24 cellular contexts compared by ENCODE assay signal in genomic region chr6:130452336-130452735, GRCh38.
A peak's percentile ranks its signal among the peaks of the same experiment; 100 is the strongest.
DNase-seq lines count a peak whose midpoint lies in the region; ATAC-seq and TF ChIP-seq lines count a peak whose summit lies in the region.
"Had no signal": no experiment of that assay in that cellular context is flagged by ENCODE, and none has a peak within 500 bp of the region (broad histone marks: within the 10 kb centered on the region; RNA-seq: fewer than 3 reads in every experiment).

No MANE protein-coding gene starts in this region.

- no peak for TF ChIP-seq CTCF in osteoblast (IDR thresholded peaks at IDR 0.05; ENCODE audit: extremely low read depth, low read depth, low read length)
- no peak for TF ChIP-seq CTCF in breast epithelium (IDR thresholded peaks at IDR 0.05)

- no peaks in the 10 kb centered on the region for H3K79me2 ChIP-seq in osteoblast (ENCODE audit: insufficient read depth, low read length)

- H3K9me3 Mint-ChIP-seq in central memory CD8-positive, alpha-beta T cell = no peaks in the 10 kb centered on the region
- H3K9me3 Mint-ChIP-seq: CD4-positive, alpha-beta T cell; CD8-positive, alpha-beta memory T cell had no signal

- H3K4me1 ChIP-seq in osteoblast (ENCODE audit: insufficient read depth, low read length) (no peaks in the 10 kb centered on the region), breast epithelium (no peaks in the 10 kb centered on the region)
- H3K4me1 ChIP-seq: A549; BE2C; BLaER1 treated with 17β-estradiol and CSF1 and Interleukin-3, amounts not matched to agents 10 nM and 100 nM had no signal

- H3K36me3 ChIP-seq in osteoblast (ENCODE audit: insufficient read depth, low read length) (no peaks in the 10 kb centered on the region), breast epithelium (no peaks in the 10 kb centered on the region)
- H3K36me3 ChIP-seq: BE2C; BLaER1 treated with 17β-estradiol and CSF1 and Interleukin-3, amounts not matched to agents 10 nM and 100 nM had no signal

- peak; percentile 11; the same call in 2 of the 3 replicates for ATAC-seq in SK-N-SH treated with all-trans-retinoic acid at 6 μM for 48 hours
- no peak for ATAC-seq in central memory CD8-positive, alpha-beta T cell (replicated peaks; ENCODE audit: extremely low read depth, poor library complexity, severe bottlenecking)
- no peak for ATAC-seq in GM19467 (IDR thresholded peaks at IDR 0.05; ENCODE audit: unreplicated experiment)
- ATAC-seq in GM18502 (IDR thresholded peaks at IDR 0.05; ENCODE audit: poor library complexity, unreplicated experiment) = no peak
- ATAC-seq: A549 had no signal

- no peak overlapping the region for H3K4me3 Mint-ChIP-seq in central memory CD8-positive, alpha-beta T cell
- H3K4me3 Mint-ChIP-seq: CD14-positive monocyte; CD4-positive, alpha-beta T cell; CD8-positive, alpha-beta memory T cell had no signal

- no peak for TF ChIP-seq POLR2A in breast epithelium (IDR thresholded peaks at IDR 0.05)

- H3K4me3 ChIP-seq in osteoblast (ENCODE audit: insufficient read depth, low read length) (no peak overlapping the region), breast epithelium (no peak overlapping the region)
- H3K4me3 ChIP-seq: A549; BLaER1 treated with 17β-estradiol and CSF1 and Interleukin-3, amounts not matched to agents 10 nM and 100 nM; GM23248 had no signal

- intact Hi-C loops in breast epithelium (cut with DNase I; ENCODE audit: low total_unique reads) = no loop called here

- H3K4me1 Mint-ChIP-seq in central memory CD8-positive, alpha-beta T cell = no peaks in the 10 kb centered on the region
- H3K4me1 Mint-ChIP-seq: CD14-positive monocyte had no signal

- H3K27ac Mint-ChIP-seq in central memory CD8-positive, alpha-beta T cell (ENCODE audit: low read depth) = peak overlapping the region; percentile 88
- H3K27ac Mint-ChIP-seq: CD14-positive monocyte; CD4-positive, alpha-beta T cell had no signal

- H3K36me3 Mint-ChIP-seq in central memory CD8-positive, alpha-beta T cell (ENCODE audit: insufficient read depth) = no peaks in the 10 kb centered on the region
- H3K36me3 Mint-ChIP-seq: CD14-positive monocyte had no signal

- no peak overlapping the region for H2AFZ ChIP-seq in osteoblast (ENCODE audit: low read length)
- H2AFZ ChIP-seq: GM23248 had no signal

- H3K9me3 ChIP-seq in osteoblast (ENCODE audit: low read depth, low read length) (no peaks in the 10 kb centered on the region), breast epithelium (no peaks in the 10 kb centered on the region)
- H3K9me3 ChIP-seq: A549; BE2C; BLaER1 treated with 17β-estradiol and CSF1 and Interleukin-3, amounts not matched to agents 10 nM and 100 nM had no signal

- no peak for DNase-seq in central memory CD8-positive, alpha-beta T cell (ENCODE audit: low spot score in 2 of 2)
- DNase-seq in osteoblast (ENCODE audit: insufficient read length, low spot score, missing footprints) = no peak
- DNase-seq in SIG-M5 treated with dmso at 0.1 percent for 504 hours (lab: John Stamatoyannopoulos, UW; ENCODE audit: unreplicated experiment) = no peak
- no peak for DNase-seq in breast epithelium (ENCODE audit: low spot score in 2 of 2)
- DNase-seq: 8988T; ACHN; AML-193; BE2C; Calu3; CD4-positive, alpha-beta T cell; CD8-positive, alpha-beta memory T cell; COR-L47; DMS53; DMS79 treated with DMSO at 0.1 percent for 48 hours; GF-D8; GM23248; H7; HCEC 1CT had no signal

- H3K4me2 ChIP-seq in osteoblast (ENCODE audit: insufficient read depth, low read length) = no peak overlapping the region
- H3K4me2 ChIP-seq: A549; BLaER1 treated with 17β-estradiol and CSF1 and Interleukin-3, amounts not matched to agents 10 nM and 100 nM had no signal

- H3K27me3 ChIP-seq in osteoblast (ENCODE audit: insufficient read depth, low read length) = no peaks in the 10 kb centered on the region
- no peaks in the 10 kb centered on the region for H3K27me3 ChIP-seq in breast epithelium
- H3K27me3 ChIP-seq: BE2C; BLaER1 treated with 17β-estradiol and CSF1 and Interleukin-3, amounts not matched to agents 10 nM and 100 nM had no signal

- H3K27me3 Mint-ChIP-seq in central memory CD8-positive, alpha-beta T cell = no peaks in the 10 kb centered on the region
- H3K27me3 Mint-ChIP-seq: CD4-positive, alpha-beta T cell had no signal

- H4K20me1 ChIP-seq in osteoblast (ENCODE audit: insufficient read depth, low read length) = no peaks in the 10 kb centered on the region
- H4K20me1 ChIP-seq: BLaER1 treated with 17β-estradiol and CSF1 and Interleukin-3, amounts not matched to agents 10 nM and 100 nM had no signal

- H3K27ac ChIP-seq in osteoblast (ENCODE audit: low read depth, low read length) = peak overlapping the region; percentile 70
- no peak overlapping the region for H3K27ac ChIP-seq in breast epithelium
- H3K27ac ChIP-seq: A549; BLaER1 treated with 17β-estradiol and CSF1 and Interleukin-3, amounts not matched to agents 10 nM and 100 nM had no signal

TF ChIP-seq in SK-N-SH treated with all-trans-retinoic acid at 6 μM for 48 hours, 23 proteins besides CTCF, POLR2A, EP300 and RAD21:
- TF ChIP-seq PPARA (CRISPR knock-in tag; IDR thresholded peaks at IDR 0.05; ENCODE audit: borderline replicate concordance) = no peak
- 0 out of 2 replicates have a peak, but pooled peaks have one; percentile 24 for TF ChIP-seq TOX (CRISPR knock-in tag; IDR thresholded peaks at IDR 0.05; ENCODE audit: borderline replicate concordance)
- TF ChIP-seq ZC3H10 (CRISPR knock-in tag; IDR thresholded peaks at IDR 0.05) = peak; percentile 80
